Comparison of ENCODE assay signal across 1 cellular context in genomic region chr6:16270178-16270794, GRCh38.
A peak's percentile ranks its signal among the peaks of the same experiment; 100 is the strongest.
TF ChIP-seq lines count a peak whose summit lies in the region.

No MANE protein-coding gene starts in this region.

TF ChIP-seq in K562, 482 proteins besides CTCF, POLR2A, EP300 and RAD21 (continued from another document and continues in another):
- no peak for TF ChIP-seq ZNF609 (CRISPR knock-in tag; IDR thresholded peaks at IDR 0.05; ENCODE audit: borderline replicate concordance)
- peak; percentile 95 for TF ChIP-seq HDAC2 (IDR thresholded peaks at IDR 0.05)
- TF ChIP-seq CGGBP1 (CRISPR knock-in tag; IDR thresholded peaks at IDR 0.05), result no peak
- no peak for TF ChIP-seq FOXJ3 (CRISPR knock-in tag; IDR thresholded peaks at IDR 0.05)
- peak; percentile 82 to 85; a peak in 3 of 4 replicates for TF ChIP-seq FOXK2 (conservative IDR thresholded peaks at IDR 0.05 in 1 of 2, IDR thresholded peaks at IDR 0.05 in 1 of 2; ENCODE audit: low read depth in 2 of 2)
- peak; percentile 73 for TF ChIP-seq MAX (CRISPR knock-in tag; IDR thresholded peaks at IDR 0.05)
- TF ChIP-seq CREB3 (tag; conservative IDR thresholded peaks at IDR 0.05; ENCODE audit: low read depth), result peak; percentile 80
- peak; percentile 70 for TF ChIP-seq SETDB1 (IDR thresholded peaks at IDR 0.05; ENCODE audit: low read length)
- peak; percentile 60 for TF ChIP-seq PRDM10 (IDR thresholded peaks at IDR 0.05; ENCODE audit: partially characterized antibody)
- no peak for TF ChIP-seq ATF1 (CRISPR knock-in tag; IDR thresholded peaks at IDR 0.05)
- TF ChIP-seq ATF1 (tag; IDR thresholded peaks at IDR 0.05), result peak; percentile 66
- TF ChIP-seq ZNF165 (CRISPR knock-in tag; IDR thresholded peaks at IDR 0.05; ENCODE audit: borderline replicate concordance), result no peak
- TF ChIP-seq HMG20B (CRISPR knock-in tag; IDR thresholded peaks at IDR 0.05), result no peak
- TF ChIP-seq CREB5 (CRISPR knock-in tag; IDR thresholded peaks at IDR 0.05), result no peak
- TF ChIP-seq ZNF695 (CRISPR knock-in tag; IDR thresholded peaks at IDR 0.05), result no peak
- TF ChIP-seq MBD1 (CRISPR knock-in tag; IDR thresholded peaks at IDR 0.05), result no peak
- TF ChIP-seq ZNF507 (tag; conservative IDR thresholded peaks at IDR 0.05), result no peak
- 0 out of 4 replicates have a peak, but pooled peaks of 1 of the 2 experiments have one; percentile 44 for TF ChIP-seq MCM7 (IDR thresholded peaks at IDR 0.05)
- TF ChIP-seq THRA (IDR thresholded peaks at IDR 0.05), result no peak
- TF ChIP-seq MBD2 (IDR thresholded peaks at IDR 0.05; ENCODE audit: borderline replicate concordance, low read depth), result peak; percentile 91
- no peak for TF ChIP-seq ZNF12 (CRISPR knock-in tag; IDR thresholded peaks at IDR 0.05)
- TF ChIP-seq HDAC1 (IDR thresholded peaks at IDR 0.05), result peak; percentile 71 to 93; a peak in 3 of 4 replicates
- peak in 1 of 2 experiments; percentile 59; a peak in 1 of 4 replicates for TF ChIP-seq ZNF318 (IDR thresholded peaks at IDR 0.05; ENCODE audit: borderline replicate concordance in 1 of 2, low read depth in 1 of 2)
- TF ChIP-seq GTF3C2 (IDR thresholded peaks at IDR 0.05; ENCODE audit: borderline replicate concordance, extremely low read depth, insufficient read length), result no peak
- TF ChIP-seq RBM14 (IDR thresholded peaks at IDR 0.05; ENCODE audit: borderline replicate concordance, insufficient read depth, low read depth, low read length), result no peak
